Comparison of ENCODE assay signal across 21 cellular contexts in genomic region chr7:150980663-150981062, GRCh38. TPM values are rescaled to one million over a fixed set of nuclear protein-coding genes. Genes with fewer than 3 reads are reported as not detected.
A peak's percentile ranks its signal among the peaks of the same experiment; 100 is the strongest.
DNase-seq lines count a peak whose midpoint lies in the region; ATAC-seq and TF ChIP-seq lines count a peak whose summit lies in the region.
"Had no signal": no experiment of that assay in that cellular context is flagged by ENCODE, and none has a peak within 500 bp of the region (broad histone marks: within the 10 kb centered on the region; RNA-seq: fewer than 3 reads in every experiment).

No MANE protein-coding gene starts in this region.

- no peak overlapping the region for H3K4me3 ChIP-seq in sigmoid colon
- H3K4me3 ChIP-seq: psoas muscle, spleen, vagina had no signal

- intact Hi-C loops in sigmoid colon (cut with DNase I): no loop called here

- no peak for TF ChIP-seq EP300 in sigmoid colon (IDR thresholded peaks at IDR 0.05)

- H3K36me3 Mint-ChIP-seq in activated CD8-positive, alpha-beta T cell treated with anti-CD3 and anti-CD28 coated beads, Interleukin-2, amount 10 ng/mL, durations not matched to agents 7 days and 5 days (ENCODE audit: low read depth): peaks cover 2% of the 10 kb centered on the region
- H3K36me3 Mint-ChIP-seq: CD4-positive, CD25-positive, alpha-beta regulatory T cell; T-cell had no signal

- CTCF ChIA-PET in activated CD8-positive, alpha-beta T cell treated with anti-CD3 and anti-CD28 coated beads, Interleukin-2, amount 10 ng/mL, durations not matched to agents 7 days and 5 days (lab: Charles Lee): interaction anchor here (0.8 to 2.9 kb wide), 5 partner anchors 18 to 193 kb away, joined by 3 to 10 read pairs (median 6); no protein-coding TSS in a partner anchor

- no peak overlapping the region for H3K27ac ChIP-seq in foreskin keratinocyte
- peak overlapping the region in 3 of 4 donors; percentile 89 to 97 (median 90) for H3K27ac ChIP-seq in sigmoid colon
- H3K27ac ChIP-seq: psoas muscle, spleen, vagina had no signal

- peaks cover 14% of the 10 kb centered on the region for H3K4me1 Mint-ChIP-seq in activated CD8-positive, alpha-beta T cell treated with anti-CD3 and anti-CD28 coated beads, Interleukin-2, amount 10 ng/mL, durations not matched to agents 7 days and 5 days (ENCODE audit: low read depth)

- POLR2A ChIA-PET in activated CD8-positive, alpha-beta T cell treated with anti-CD3 and anti-CD28 coated beads, Interleukin-2, amount 10 ng/mL, durations not matched to agents 7 days and 5 days (lab: Charles Lee): no interaction called here

- no peaks in the 10 kb centered on the region for H3K36me3 ChIP-seq in sigmoid colon
- H3K36me3 ChIP-seq: spleen, vagina had no signal

- no peak for ATAC-seq in foreskin keratinocyte
- no peak for ATAC-seq in activated CD8-positive, alpha-beta T cell treated with anti-CD3 and anti-CD28 coated beads, Interleukin-2, amount 10 ng/mL, durations not matched to agents 7 days and 5 days
- ATAC-seq: psoas muscle, T-cell had no signal

- 46 to 49% methylated on average over 2 of the region's 2 CpGs for WGBS in sigmoid colon, 2 donors

- TF ChIP-seq CTCF in foreskin keratinocyte (conservative IDR thresholded peaks at IDR 0.05): peak; percentile 10
- TF ChIP-seq CTCF in sigmoid colon (IDR thresholded peaks at IDR 0.05): no peak

- DNase-seq in NCI-H2227 (lab: John Stamatoyannopoulos, UW; ENCODE audit: unreplicated experiment): peak; percentile 33
- no peak for DNase-seq in NCI-H2227 treated with DMSO at 0.1 percent for 48 hours (lab: John Stamatoyannopoulos, UW)
- DNase-seq in NCI-H1694 treated with DMSO at 0.1 percent for 48 hours (lab: John Stamatoyannopoulos, UW): peak; percentile 56
- no peak for DNase-seq in foreskin keratinocyte
- DNase-seq in sigmoid colon: no peak
- DNase-seq in activated CD8-positive, alpha-beta T cell treated with anti-CD3 and anti-CD28 coated beads, Interleukin-2, amount 10 ng/mL, durations not matched to agents 7 days and 5 days: no peak
- no peak for DNase-seq in AG20443 (ENCODE audit: low spot score)
- DNase-seq in amniotic stem cell (lab: John Stamatoyannopoulos, UW): no peak
- DNase-seq: activated CD4-positive, alpha-beta T cell treated with anti-CD3 and anti-CD28 coated beads, Interleukin-2, amount 50 U/mL, for 4 hours; CD4-positive, CD25-positive, alpha-beta regulatory T cell; central memory CD4-positive, alpha-beta T cell; Karpas-422; mesenchymal stem cell; NCI-H1048; NCI-H446 treated with DMSO at 0.1 percent for 48 hours; nephron progenitor cell; psoas muscle; spleen; T-cell had no signal

- TF ChIP-seq POLR2A in sigmoid colon (IDR thresholded peaks at IDR 0.05): no peak

- peaks cover 58% of the 10 kb centered on the region for H3K27me3 Mint-ChIP-seq in activated CD8-positive, alpha-beta T cell treated with anti-CD3 and anti-CD28 coated beads, Interleukin-2, amount 10 ng/mL, durations not matched to agents 7 days and 5 days (ENCODE audit: low read depth)

- no peaks in the 10 kb centered on the region for H3K9me3 Mint-ChIP-seq in activated CD8-positive, alpha-beta T cell treated with anti-CD3 and anti-CD28 coated beads, Interleukin-2, amount 10 ng/mL, durations not matched to agents 7 days and 5 days (ENCODE audit: insufficient read depth)
- H3K9me3 Mint-ChIP-seq: nephron progenitor cell, T-cell had no signal

- H3K9me3 ChIP-seq in sigmoid colon: no peaks in the 10 kb centered on the region
- H3K9me3 ChIP-seq: psoas muscle, spleen, vagina had no signal

- no peak overlapping the region for H3K4me3 Mint-ChIP-seq in activated CD8-positive, alpha-beta T cell treated with anti-CD3 and anti-CD28 coated beads, Interleukin-2, amount 10 ng/mL, durations not matched to agents 7 days and 5 days
- H3K4me3 Mint-ChIP-seq: nephron progenitor cell had no signal

- H3K27me3 ChIP-seq in foreskin keratinocyte (peaks cover 69% of the 10 kb centered on the region), sigmoid colon (no peaks in the 10 kb centered on the region)

- H3K4me1 ChIP-seq in foreskin keratinocyte (no peaks in the 10 kb centered on the region), sigmoid colon (peaks cover 0 to 44% (median 41%) of the 10 kb centered on the region in 4 donors)
- H3K4me1 ChIP-seq: psoas muscle had no signal

- H3K27ac Mint-ChIP-seq in activated CD8-positive, alpha-beta T cell treated with anti-CD3 and anti-CD28 coated beads, Interleukin-2, amount 10 ng/mL, durations not matched to agents 7 days and 5 days: no peak overlapping the region
- H3K27ac Mint-ChIP-seq: CD4-positive, CD25-positive, alpha-beta regulatory T cell; nephron progenitor cell; T-cell had no signal

RNA-seq across cellular contexts. Expression of gene KCNH2, which starts 2.5 kb away (rescaled TPM):
- total RNA-seq in foreskin keratinocyte (not detected in 2 replicates), sigmoid colon (100 to 1,000 TPM in 1 of 4 donors, 10 to 100 TPM in 3; 40.6 to 107 (median 85.2) TPM)
- polyA plus RNA-seq in foreskin keratinocyte (not detected in 2 replicates), sigmoid colon (1 to 10 TPM in 2 of 3 donors, under 1 TPM in 1; 0.46 to 7.3 (median 1.2) TPM)
- not detected for total RNA-seq in activated CD8-positive, alpha-beta T cell treated with anti-CD3 and anti-CD28 coated beads, Interleukin-2, amount 10 ng/mL, durations not matched to agents 7 days and 5 days

RNA-seq across cellular contexts. Expression of gene NOS3, which starts 10.2 kb away (rescaled TPM):
- total RNA-seq in foreskin keratinocyte (3.4 and 5.3 TPM in 2 replicates), sigmoid colon (1 to 10 TPM; 1.3 to 7.2 (median 2.9) TPM)
- polyA plus RNA-seq in foreskin keratinocyte (2.1 and 6.0 TPM in 2 replicates), sigmoid colon (1 to 10 TPM in 2 of 3 donors, under 1 TPM in 1; 0.23 to 6.1 (median 1.2) TPM)
- total RNA-seq in activated CD8-positive, alpha-beta T cell treated with anti-CD3 and anti-CD28 coated beads, Interleukin-2, amount 10 ng/mL, durations not matched to agents 7 days and 5 days: 10 to 100 TPM; 12.2 to 13.8 TPM

RNA-seq across cellular contexts. Expression of gene ATG9B, which starts 43.6 kb away (rescaled TPM):
- 0.18 and 0.31 TPM in 2 replicates for total RNA-seq in foreskin keratinocyte
- 0.16 and 0.20 TPM in 2 replicates for polyA plus RNA-seq in foreskin keratinocyte
- total RNA-seq in sigmoid colon: not detected
- polyA plus RNA-seq in sigmoid colon: 1 to 10 TPM in 2 of 3 donors, not detected in 1; 1.2 to 1.6 TPM
- 1 to 10 TPM; 6.8 to 7.4 TPM for total RNA-seq in activated CD8-positive, alpha-beta T cell treated with anti-CD3 and anti-CD28 coated beads, Interleukin-2, amount 10 ng/mL, durations not matched to agents 7 days and 5 days
- total RNA-seq: HT1080, psoas muscle had no signal

RNA-seq across cellular contexts. Expression of gene ABCB8, which starts 47.6 kb away (rescaled TPM):
- 43.0 and 45.9 TPM in 2 replicates for total RNA-seq in foreskin keratinocyte
- 46.2 and 47.3 TPM in 2 replicates for polyA plus RNA-seq in foreskin keratinocyte
- 10 to 100 TPM in 3 of 4 donors, 1 to 10 TPM in 1; 9.7 to 20.8 (median 19.5) TPM for total RNA-seq in sigmoid colon
- 10 to 100 TPM in 1 of 3 donors, 1 to 10 TPM in 2; 3.0 to 32.8 (median 5.3) TPM for polyA plus RNA-seq in sigmoid colon
- 10 to 100 TPM; 48.0 to 49.5 TPM for total RNA-seq in activated CD8-positive, alpha-beta T cell treated with anti-CD3 and anti-CD28 coated beads, Interleukin-2, amount 10 ng/mL, durations not matched to agents 7 days and 5 days

Comparison
In these comparisons a context has a peak if more than half of its experiments do, and no peak if none do; other contexts are left out.
1. DNase-seq: peak in NCI-H2227 (single experiment) and NCI-H1694 treated with DMSO at 0.1 percent for 48 hours (single experiment); none in NCI-H2227 treated with DMSO at 0.1 percent for 48 hours (single experiment), foreskin keratinocyte (0 of 2), sigmoid colon (single experiment), activated CD8-positive, alpha-beta T cell treated with anti-CD3 and anti-CD28 coated beads, Interleukin-2, amount 10 ng/mL, durations not matched to agents 7 days and 5 days (single experiment), AG20443 (single experiment) and amniotic stem cell (single experiment).
2. RNA of gene KCNH2, which starts 2.5 kb away (total RNA-seq): 40.6 to 107 TPM in sigmoid colon; not detected in activated CD8-positive, alpha-beta T cell treated with anti-CD3 and anti-CD28 coated beads, Interleukin-2, amount 10 ng/mL, durations not matched to agents 7 days and 5 days and not detected in foreskin keratinocyte; every median in the first group is over 10 times any median in the second.